Comparison of ENCODE assay signal across 1 cellular context in the genomic region with DNA sequence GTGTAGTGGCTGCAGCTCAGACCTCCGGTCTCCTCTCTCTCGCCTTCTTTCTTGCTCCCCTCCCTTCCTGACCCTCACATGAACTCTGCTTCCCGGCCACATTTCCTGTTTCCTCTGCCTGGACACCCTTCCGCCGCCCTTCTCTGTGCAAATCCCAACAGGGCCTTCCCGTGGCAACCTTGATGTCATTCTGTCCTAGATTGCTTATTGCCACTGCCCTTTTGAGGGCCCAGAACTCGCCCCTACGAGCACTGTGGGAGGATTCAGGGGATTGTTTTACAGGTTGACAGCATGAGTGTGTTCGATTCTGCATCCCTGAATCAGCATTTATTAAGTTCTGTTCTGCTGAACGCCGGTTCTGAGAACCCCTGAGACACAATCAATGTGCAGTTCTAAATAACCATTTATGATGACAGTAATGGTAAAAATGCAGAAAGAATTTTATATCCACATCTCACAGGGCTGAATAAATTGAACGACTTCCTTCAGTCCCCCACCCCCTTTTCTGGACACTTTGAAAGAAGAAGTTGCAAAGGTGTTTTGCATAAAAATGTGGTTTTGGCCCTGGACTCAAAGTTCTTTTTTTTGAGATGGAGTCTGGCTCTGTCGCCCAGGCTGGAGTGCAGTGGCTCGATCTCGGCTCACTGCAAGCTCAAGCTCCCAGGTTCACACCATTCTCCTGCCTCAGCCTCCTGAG.
TF ChIP-seq lines count a peak whose summit lies in the region.

No MANE protein-coding gene starts in this region.

TF ChIP-seq in K562, 482 proteins besides CTCF, POLR2A, EP300 and RAD21 (continued from another document and continues in another):
- TF ChIP-seq CUX1 (CRISPR knock-in tag; IDR thresholded peaks at IDR 0.05) (no peak), NFE2 (IDR thresholded peaks at IDR 0.05; ENCODE audit: low read depth) (0 out of 2 replicates have a peak, but pooled peaks have one; percentile 32), SUPT5H (IDR thresholded peaks at IDR 0.05) (peak; percentile 36), SNIP1 (IDR thresholded peaks at IDR 0.05; ENCODE audit: low read depth) (no peak), THAP12 (CRISPR knock-in tag; IDR thresholded peaks at IDR 0.05) (no peak), IFI16 (CRISPR knock-in tag; IDR thresholded peaks at IDR 0.05) (no peak), MTA3 (IDR thresholded peaks at IDR 0.05; ENCODE audit: borderline replicate concordance) (no peak), HDGF (IDR thresholded peaks at IDR 0.05) (no peak), ZNF140 (CRISPR knock-in tag; IDR thresholded peaks at IDR 0.05) (no peak), MYBL2 (IDR thresholded peaks at IDR 0.05; ENCODE audit: low read depth) (no peak), MYBL2 (CRISPR knock-in tag; IDR thresholded peaks at IDR 0.05; ENCODE audit: borderline replicate concordance) (no peak), LARP7 (IDR thresholded peaks at IDR 0.05) (no peak), ELK1 (CRISPR knock-in tag; IDR thresholded peaks at IDR 0.05) (no peak), HMBOX1 (IDR thresholded peaks at IDR 0.05) (no peak), TEAD1 (CRISPR knock-in tag; IDR thresholded peaks at IDR 0.05) (no peak), POU5F1 (IDR thresholded peaks at IDR 0.05; ENCODE audit: borderline replicate concordance, low read depth, low read length, partially characterized antibody) (no peak), MEIS2 (IDR thresholded peaks at IDR 0.05; ENCODE audit: partially characterized antibody) (no peak), L3MBTL2 (IDR thresholded peaks at IDR 0.05) (peak; percentile 33; the same call in 1 of the 2 replicates), BRD4 (IDR thresholded peaks at IDR 0.05) (no peak), RAD51 (IDR thresholded peaks at IDR 0.05; ENCODE audit: borderline replicate concordance, low read depth) (no peak), NRF1 (conservative IDR thresholded peaks at IDR 0.05 in 1 of 2, IDR thresholded peaks at IDR 0.05 in 1 of 2) (0 out of 4 replicates have a peak, but pooled peaks of 1 of the 2 experiments have one; percentile 12), STAT5B (CRISPR knock-in tag; IDR thresholded peaks at IDR 0.05) (no peak), KDM1A (IDR thresholded peaks at IDR 0.05) (no peak), NR3C1 (CRISPR knock-in tag; IDR thresholded peaks at IDR 0.05) (no peak), CREB3 (tag; conservative IDR thresholded peaks at IDR 0.05; ENCODE audit: low read depth) (no peak; the same call in 1 of the 2 replicates), SP1 (CRISPR knock-in tag; IDR thresholded peaks at IDR 0.05) (no peak), CHD2 (IDR thresholded peaks at IDR 0.05; ENCODE audit: low read depth, low read length) (no peak), EWSR1 (IDR thresholded peaks at IDR 0.05; ENCODE audit: borderline replicate concordance, low read depth, partially characterized antibody) (no peak), ARID3A (IDR thresholded peaks at IDR 0.05; ENCODE audit: borderline replicate concordance, low read depth, low read length) (no peak), KDM5B (IDR thresholded peaks at IDR 0.05; ENCODE audit: insufficient replicate concordance, low read depth, low read length) (no peak), SPI1 (IDR thresholded peaks at IDR 0.05; ENCODE audit: borderline replicate concordance, low read depth, low read length) (peak; percentile 61; the same call in 1 of the 2 replicates), SRF (CRISPR knock-in tag; IDR thresholded peaks at IDR 0.05) (no peak), ZNF274 (IDR thresholded peaks at IDR 0.05; ENCODE audit: borderline replicate concordance, low read depth, low read length) (no peak), PKNOX1 (IDR thresholded peaks at IDR 0.05) (no peak), NR0B1 (IDR thresholded peaks at IDR 0.05; ENCODE audit: partially characterized antibody) (no peak), ADNP (tag; IDR thresholded peaks at IDR 0.05) (no peak), CBFA2T3 (IDR thresholded peaks at IDR 0.05) (no peak), PHF21A (IDR thresholded peaks at IDR 0.05; ENCODE audit: borderline replicate concordance, low read depth) (no peak), EGR1 (conservative IDR thresholded peaks at IDR 0.05) (no peak), PTBP1 (IDR thresholded peaks at IDR 0.05; ENCODE audit: low read depth, low read length) (no peak), MTA1 (IDR thresholded peaks at IDR 0.05; ENCODE audit: borderline replicate concordance) (0 out of 2 replicates have a peak, but pooled peaks have one; percentile 31)
- TF ChIP-seq, protein P1, sequence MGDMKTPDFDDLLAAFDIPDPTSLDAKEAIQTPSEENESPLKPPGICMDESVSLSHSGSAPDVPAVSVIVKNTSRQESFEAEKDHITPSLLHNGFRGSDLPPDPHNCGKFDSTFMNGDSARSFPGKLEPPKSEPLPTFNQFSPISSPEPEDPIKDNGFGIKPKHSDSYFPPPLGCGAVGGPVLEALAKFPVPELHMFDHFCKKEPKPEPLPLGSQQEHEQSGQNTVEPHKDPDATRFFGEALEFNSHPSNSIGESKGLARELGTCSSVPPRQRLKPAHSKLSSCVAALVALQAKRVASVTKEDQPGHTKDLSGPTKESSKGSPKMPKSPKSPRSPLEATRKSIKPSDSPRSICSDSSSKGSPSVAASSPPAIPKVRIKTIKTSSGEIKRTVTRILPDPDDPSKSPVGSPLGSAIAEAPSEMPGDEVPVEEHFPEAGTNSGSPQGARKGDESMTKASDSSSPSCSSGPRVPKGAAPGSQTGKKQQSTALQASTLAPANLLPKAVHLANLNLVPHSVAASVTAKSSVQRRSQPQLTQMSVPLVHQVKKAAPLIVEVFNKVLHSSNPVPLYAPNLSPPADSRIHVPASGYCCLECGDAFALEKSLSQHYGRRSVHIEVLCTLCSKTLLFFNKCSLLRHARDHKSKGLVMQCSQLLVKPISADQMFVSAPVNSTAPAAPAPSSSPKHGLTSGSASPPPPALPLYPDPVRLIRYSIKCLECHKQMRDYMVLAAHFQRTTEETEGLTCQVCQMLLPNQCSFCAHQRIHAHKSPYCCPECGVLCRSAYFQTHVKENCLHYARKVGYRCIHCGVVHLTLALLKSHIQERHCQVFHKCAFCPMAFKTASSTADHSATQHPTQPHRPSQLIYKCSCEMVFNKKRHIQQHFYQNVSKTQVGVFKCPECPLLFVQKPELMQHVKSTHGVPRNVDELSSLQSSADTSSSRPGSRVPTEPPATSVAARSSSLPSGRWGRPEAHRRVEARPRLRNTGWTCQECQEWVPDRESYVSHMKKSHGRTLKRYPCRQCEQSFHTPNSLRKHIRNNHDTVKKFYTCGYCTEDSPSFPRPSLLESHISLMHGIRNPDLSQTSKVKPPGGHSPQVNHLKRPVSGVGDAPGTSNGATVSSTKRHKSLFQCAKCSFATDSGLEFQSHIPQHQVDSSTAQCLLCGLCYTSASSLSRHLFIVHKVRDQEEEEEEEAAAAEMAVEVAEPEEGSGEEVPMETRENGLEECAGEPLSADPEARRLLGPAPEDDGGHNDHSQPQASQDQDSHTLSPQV (IDR thresholded peaks at IDR 0.05), result peak; percentile 66; the same call in 1 of the 2 replicates
